ENCODE assay signal across 24 cellular contexts in genomic region chr21:36434144-36434543, GRCh38. TPM values are rescaled to one million over a fixed set of nuclear protein-coding genes. Genes with fewer than 3 reads are reported as not detected.
DNase-seq lines count a peak whose midpoint lies in the region; ATAC-seq, FAIRE-seq and TF ChIP-seq lines count a peak whose summit lies in the region.
"Had no signal": no experiment of that assay in that cellular context is flagged by ENCODE, and none has a peak within 500 bp of the region (broad histone marks: within the 10 kb centered on the region; RNA-seq: fewer than 3 reads in every experiment).

No MANE protein-coding gene starts in this region.

- no peak for DNase-seq in GM12878 (ENCODE audit: low read depth, low spot score)
- DNase-seq in neural progenitor cell (ENCODE audit: low spot score), result no peak
- no peak for DNase-seq in A673 (ENCODE audit: low spot score)
- DNase-seq in BE2C, result no peak
- DNase-seq: CD4-positive, alpha-beta T cell; COR-L47; DMS79 treated with DMSO at 0.1 percent for 48 hours; H9; HFFc6; KG1; NCI-H1092 treated with DMSO at 0.1 percent for 48 hours; NCI-H1436 treated with DMSO at 0.1 percent for 48 hours; NCI-H2029 treated with DMSO at 0.1 percent for 48 hours; NCI-H446; NCI-H526; OCI-M1; SHP77 had no signal

- no peak for ATAC-seq in GM12878
- no peak for ATAC-seq in GM21737 (IDR thresholded peaks at IDR 0.05; ENCODE audit: unreplicated experiment)

- H3K79me2 ChIP-seq in OCI-LY3 (ENCODE audit: low read length) (no peaks in the 10 kb centered on the region), GM12878 (ENCODE audit: control insufficient read depth, insufficient read depth, low read length) (no peaks in the 10 kb centered on the region), neural progenitor cell (ENCODE audit: low read depth) (no peaks in the 10 kb centered on the region)

- H4K20me1 ChIP-seq in OCI-LY3 (ENCODE audit: insufficient read depth, low read length), result no peaks in the 10 kb centered on the region
- H4K20me1 ChIP-seq in GM12878 (ENCODE audit: control insufficient read depth, insufficient read depth), result no peaks in the 10 kb centered on the region
- H4K20me1 ChIP-seq in neural progenitor cell (ENCODE audit: low read depth), result no peaks in the 10 kb centered on the region
- H4K20me1 ChIP-seq: BLaER1 had no signal

- H3K27me3 ChIP-seq in OCI-LY3 (ENCODE audit: low read depth, low read length) (no peaks in the 10 kb centered on the region), GM12878 (replicated peaks in 1 of 2; ENCODE audit: control insufficient read depth in 2 of 2, insufficient read depth in 2 of 2, low read length in 1 of 2) (no peaks in the 10 kb centered on the region), esophagus (ENCODE audit: control insufficient read depth in 1 of 2, insufficient read depth in 2 of 2, low read length in 2 of 2) (no peaks in the 10 kb centered on the region), neural progenitor cell (no peaks in the 10 kb centered on the region), A673 (replicated peaks; ENCODE audit: insufficient read depth, low read depth, low read length, poor library complexity) (no peaks in the 10 kb centered on the region), BE2C (no peaks in the 10 kb centered on the region)

- POLR2A ChIA-PET in GM12878 (lab: Charles Lee), result interaction anchor here (1.4 kb wide), 1 partner anchor 37 kb away, joined by 4 read pairs; no protein-coding TSS in a partner anchor
- POLR2A ChIA-PET in A673 (lab: Charles Lee; ENCODE audit: low non-redundant PET), result no interaction called here

- CTCF ChIA-PET in GM12878 (lab: Yijun Ruan, JAX), result no interaction called here
- CTCF ChIA-PET in A673 (lab: Charles Lee), result no interaction called here

- H3K4me2 ChIP-seq in OCI-LY3 (ENCODE audit: low read length) (peak overlapping the region; percentile 50), GM12878 (ENCODE audit: control insufficient read depth, insufficient read depth) (no peak overlapping the region), neural progenitor cell (no peak overlapping the region)
- H3K4me2 ChIP-seq: BLaER1 had no signal

- RAD21 ChIA-PET in GM12878 (lab: Charles Lee; ENCODE audit: unreplicated experiment), result no interaction called here

- SMC1A ChIA-PET in GM12878 (lab: Charles Lee; ENCODE audit: uncharacterized antibody, unreplicated experiment), result interaction anchor here (0.7 to 1.0 kb wide), 2 partner anchors 8 to 12 kb away, joined by 3 read pairs; no protein-coding TSS in a partner anchor

- H3K9ac ChIP-seq in OCI-LY3 (ENCODE audit: low read length), result no peak overlapping the region
- no peak overlapping the region for H3K9ac ChIP-seq in GM12878 (ENCODE audit: control insufficient read depth, insufficient read depth, low read length)
- no peak overlapping the region for H3K9ac ChIP-seq in neural progenitor cell
- H3K9ac ChIP-seq: BLaER1 had no signal

- in situ Hi-C loops in GM12878 (cut with MboI), result no loop called here

- peak overlapping the region; percentile 42 for H3K27ac Mint-ChIP-seq in neural progenitor cell
- H3K27ac Mint-ChIP-seq: CD4-positive, alpha-beta T cell; HFFc6 had no signal

- TF ChIP-seq CTCF in OCI-LY3 (IDR thresholded peaks at IDR 0.05; ENCODE audit: low read depth, low read length) (no peak), GM12878 (IDR thresholded peaks at IDR 0.05 in 2 of 3, conservative IDR thresholded peaks at IDR 0.05 in 1 of 3; ENCODE audit: control insufficient read depth in 2 of 3, extremely low read depth in 1 of 3, insufficient read depth in 1 of 3, low read depth in 3 of 3, low read length in 3 of 3) (no peak), neural progenitor cell (IDR thresholded peaks at IDR 0.05) (no peak), A673 (conservative IDR thresholded peaks at IDR 0.05; ENCODE audit: low read depth, low read length) (no peak), BE2C (IDR thresholded peaks at IDR 0.05; ENCODE audit: low read depth, low read length) (no peak)

- H2AFZ ChIP-seq in OCI-LY3 (ENCODE audit: low read depth, low read length) (peak overlapping the region; percentile 69; the same call in 1 of the 2 replicates), GM12878 (ENCODE audit: control insufficient read depth, low read depth, low read length) (no peak overlapping the region; the same call in 1 of the 2 replicates), neural progenitor cell (replicated peaks) (no peak overlapping the region)

- intact Hi-C loops in GM12878 (cut with micrococcal nuclease; ENCODE audit: unreplicated experiment), result no loop called here
- intact Hi-C loops in A673 (cut with micrococcal nuclease; ENCODE audit: unreplicated experiment), result no loop called here

- no peak for TF ChIP-seq RAD21 in GM12878 (IDR thresholded peaks at IDR 0.05; ENCODE audit: insufficient read depth, low read depth, low read length)

- H3K9me3 Mint-ChIP-seq in neural progenitor cell, result no peaks in the 10 kb centered on the region
- H3K9me3 Mint-ChIP-seq: CD4-positive, alpha-beta T cell; H9; HFFc6 had no signal

- BruUV-seq in GM12878 (replicated peaks; lab: Mats Ljungman, UMichigan) (no TSS peak), A673 (replicated peaks; lab: Mats Ljungman, UMichigan) (no TSS peak)

- FAIRE-seq in GM12878 (lab: Jason Lieb, UNC), result no peak

- no peak for TF ChIP-seq POLR2A in GM12878 (IDR thresholded peaks at IDR 0.05; ENCODE audit: low read depth, low read length)

- H3K9me3 ChIP-seq in OCI-LY3 (ENCODE audit: insufficient read depth, low read length) (no peaks in the 10 kb centered on the region), GM12878 (replicated peaks; ENCODE audit: control insufficient read depth, insufficient read depth, low read length) (no peaks in the 10 kb centered on the region), esophagus (ENCODE audit: control insufficient read depth in 2 of 2, insufficient read depth in 1 of 2, low read depth in 1 of 2, low read length in 1 of 2) (no peaks in the 10 kb centered on the region), neural progenitor cell (ENCODE audit: low read depth) (no peaks in the 10 kb centered on the region), A673 (ENCODE audit: low read depth, low read length, poor library complexity, severe bottlenecking) (no peaks in the 10 kb centered on the region), BE2C (no peaks in the 10 kb centered on the region)
- H3K9me3 ChIP-seq: BLaER1 had no signal

- H3K4me3 ChIP-seq in OCI-LY3 (ENCODE audit: low read length) (no peak overlapping the region), GM12878 (no peak overlapping the region), esophagus (ENCODE audit: low read depth in 1 of 2, low read length in 2 of 2) (no peak overlapping the region), neural progenitor cell (no peak overlapping the region), A673 (ENCODE audit: low read depth, low read length, poor library complexity, severe bottlenecking) (no peak overlapping the region), BE2C (ENCODE audit: low read depth, low read length) (no peak overlapping the region)
- H3K4me3 ChIP-seq: BLaER1, SK-N-MC had no signal

- H3K36me3 Mint-ChIP-seq in neural progenitor cell, result peaks cover 2% of the 10 kb centered on the region

- peaks cover 6% of the 10 kb centered on the region for H3F3A ChIP-seq in neural progenitor cell (ENCODE audit: low read depth)

- H3K4me3 Mint-ChIP-seq in neural progenitor cell, result no peak overlapping the region
- H3K4me3 Mint-ChIP-seq: CD4-positive, alpha-beta T cell; H9; HFFc6 had no signal

- H3K36me3 ChIP-seq in OCI-LY3 (replicated peaks; ENCODE audit: low read depth, low read length) (no peaks in the 10 kb centered on the region), GM12878 (ENCODE audit: control insufficient read depth in 2 of 2, insufficient read depth in 2 of 2, low read length in 1 of 2) (no peaks in the 10 kb centered on the region), esophagus (ENCODE audit: control insufficient read depth in 2 of 2, insufficient read depth in 2 of 2, low read length in 1 of 2) (no peaks in the 10 kb centered on the region), neural progenitor cell (no peaks in the 10 kb centered on the region), A673 (ENCODE audit: insufficient read depth, low read length, poor library complexity, severe bottlenecking) (no peaks in the 10 kb centered on the region), BE2C (no peaks in the 10 kb centered on the region)
- H3K36me3 ChIP-seq: BLaER1 had no signal

- TF ChIP-seq EP300 in GM12878 (IDR thresholded peaks at IDR 0.05; ENCODE audit: borderline replicate concordance in 1 of 2, control insufficient read depth in 1 of 2, low read depth in 2 of 2, low read length in 2 of 2), result no peak

- peak overlapping the region; percentile 59 for H3K27ac ChIP-seq in OCI-LY3 (ENCODE audit: low read length)
- no peak overlapping the region for H3K27ac ChIP-seq in GM12878 (ENCODE audit: control insufficient read depth, insufficient read depth)
- peak overlapping the region; percentile 23 to 24 for H3K27ac ChIP-seq in esophagus (ENCODE audit: low read depth in 2 of 2, low read length in 1 of 2)
- no peak overlapping the region for H3K27ac ChIP-seq in neural progenitor cell
- no peak overlapping the region for H3K27ac ChIP-seq in A673 (ENCODE audit: low read depth, low read length, poor library complexity, severe bottlenecking)
- H3K27ac ChIP-seq: BLaER1, HL-60, SK-N-MC had no signal

- no peaks in the 10 kb centered on the region for H3K27me3 Mint-ChIP-seq in neural progenitor cell (ENCODE audit: insufficient read depth, low read depth)

- H3K4me1 ChIP-seq in OCI-LY3 (ENCODE audit: low read length) (peaks cover 53% of the 10 kb centered on the region), GM12878 (ENCODE audit: control insufficient read depth, insufficient read depth, low read length) (no peaks in the 10 kb centered on the region; the same call in 1 of the 2 replicates), esophagus (ENCODE audit: control insufficient read depth in 2 of 2, insufficient read depth in 2 of 2, low read length in 1 of 2) (peaks cover 0 to 3% of the 10 kb centered on the region in 2 donors), neural progenitor cell (no peaks in the 10 kb centered on the region), A673 (ENCODE audit: insufficient read depth, low read length, poor library complexity, severe bottlenecking) (no peaks in the 10 kb centered on the region), BE2C (no peaks in the 10 kb centered on the region)

- H3K4me1 Mint-ChIP-seq in neural progenitor cell, result peaks cover 22% of the 10 kb centered on the region

- 5% methylated on average over 6 of the region's 6 CpGs for WGBS in GM12878 (ENCODE audit: insufficient coverage, insufficient replicate concordance, low lambda C conversion rate, missing lambda C conversion rate)
- 54 to 59% methylated on average over 6 of the region's 6 CpGs for WGBS in esophagus, 2 donors

RNA-seq across cellular contexts. Expression of gene CLDN14, which starts 45.8 kb away (rescaled TPM):
- 1.1 and 3.7 TPM in 2 replicates for total RNA-seq in GM12878 (2013; cell fraction: nucleolus; rRNA removed)
- 8.2 and 19.4 TPM in 2 replicates for total RNA-seq in GM12878 (2014; rRNA removed)
- total RNA-seq in GM12878 (2014; rRNA removed; fragmentation: Illumina TruSeq; extraction: Trizol), result 2.7 and 3.4 TPM in 2 replicates
- 9.6 and 11.2 TPM in 2 replicates for total RNA-seq in GM12878 (2021)
- 4.2 TPM for polyA plus RNA-seq in GM12878 (2011; ENCODE audit: low read depth)
- polyA plus RNA-seq in GM12878 (2011; rRNA removed), result 3.4 and 3.7 TPM in 2 replicates
- 3.6 TPM in 2 replicates for polyA plus RNA-seq in GM12878 (2011; cell fraction: cytosol; rRNA removed)
- polyA plus RNA-seq in GM12878 (2011; cell fraction: nucleus; rRNA removed), result 2.7 and 3.7 TPM in 2 replicates
- polyA plus RNA-seq in GM12878 (2012), result 5.2 and 6.4 TPM in 2 replicates
- 1.1 and 2.8 TPM in 2 replicates for polyA plus RNA-seq in GM12878 (2014; fragmentation: Illumina TruSeq; extraction: Trizol)
- polyA plus RNA-seq in GM12878 (2014; fragmentation: Nextera tagmentation; extraction: Ambion mirVana), result 1 to 10 TPM in 1 of 2 experiments, under 1 TPM in 1; 0.90 to 3.3 TPM
- 14.3 and 15.2 TPM in 2 replicates for polyA plus RNA-seq in GM12878 (2014; rRNA removed)
- 10 to 100 TPM; 14.7 to 18.6 TPM for polyA plus RNA-seq in GM12878 (2016; fragmentation: Nextera tagmentation; extraction: Ambion mirVana)
- 1.0 and 2.1 TPM in 2 replicates for polyA minus RNA-seq in GM12878 (2011; rRNA and poly(A)+ RNA removed)
- polyA minus RNA-seq in GM12878 (2011; cell fraction: cytosol; rRNA and poly(A)+ RNA removed), result 3.0 TPM in 1 of 2 replicates, not detected in the other
- polyA minus RNA-seq in GM12878 (2011; cell fraction: nucleus; rRNA and poly(A)+ RNA removed), result 1.1 and 1.6 TPM in 2 replicates
- under 1 TPM in 1 of 2 donors, not detected in 1; 0.04 TPM for polyA plus RNA-seq in esophagus
- not detected in 2 replicates for total RNA-seq in neural progenitor cell (ENCODE audit: low replicate concordance)
- total RNA-seq in A673 (2021), result not detected in 2 replicates
- polyA plus RNA-seq in BE2C (2012; ENCODE audit: insufficient read depth, insufficient read length, low read depth), result not detected
- total RNA-seq: CD4-positive, alpha-beta T cell; H9; HT-29 had no signal

RNA-seq across cellular contexts. Expression of gene CHAF1B, which starts 49.0 kb away (rescaled TPM):
- 6.5 and 6.7 TPM in 2 replicates for total RNA-seq in GM12878 (2013; cell fraction: nucleolus; rRNA removed)
- total RNA-seq in GM12878 (2014; rRNA removed), result 12.8 and 13.7 TPM in 2 replicates
- 14.6 and 16.4 TPM in 2 replicates for total RNA-seq in GM12878 (2014; rRNA removed; fragmentation: Illumina TruSeq; extraction: Trizol)
- 24.8 TPM in 2 replicates for total RNA-seq in GM12878 (2021)
- polyA plus RNA-seq in GM12878 (2011; ENCODE audit: low read depth), result 7.6 TPM
- polyA plus RNA-seq in GM12878 (2011; rRNA removed), result 13.6 and 18.2 TPM in 2 replicates
- 12.2 and 12.9 TPM in 2 replicates for polyA plus RNA-seq in GM12878 (2011; cell fraction: cytosol; rRNA removed)
- polyA plus RNA-seq in GM12878 (2011; cell fraction: nucleus; rRNA removed), result 8.2 and 13.0 TPM in 2 replicates
- polyA plus RNA-seq in GM12878 (2012), result 7.7 and 8.2 TPM in 2 replicates
- polyA plus RNA-seq in GM12878 (2014; fragmentation: Illumina TruSeq; extraction: Trizol), result 18.8 and 21.4 TPM in 2 replicates
- polyA plus RNA-seq in GM12878 (2014; fragmentation: Nextera tagmentation; extraction: Ambion mirVana), result 1 to 10 TPM; 5.9 TPM
- polyA plus RNA-seq in GM12878 (2014; rRNA removed), result 15.1 and 15.2 TPM in 2 replicates
- 10 to 100 TPM; 31.4 to 31.5 TPM for polyA plus RNA-seq in GM12878 (2016; fragmentation: Nextera tagmentation; extraction: Ambion mirVana)
- polyA minus RNA-seq in GM12878 (2011; rRNA and poly(A)+ RNA removed), result 10.4 and 11.1 TPM in 2 replicates
- polyA minus RNA-seq in GM12878 (2011; cell fraction: cytosol; rRNA and poly(A)+ RNA removed), result 7.6 and 9.8 TPM in 2 replicates
- 2.8 and 7.1 TPM in 2 replicates for polyA minus RNA-seq in GM12878 (2011; cell fraction: nucleus; rRNA and poly(A)+ RNA removed)
- polyA plus RNA-seq in esophagus, result 1 to 10 TPM; 2.1 to 3.2 TPM
- total RNA-seq in neural progenitor cell (ENCODE audit: low replicate concordance), result 19.4 and 26.1 TPM in 2 replicates
- 52.7 and 53.4 TPM in 2 replicates for total RNA-seq in A673 (2021)
- polyA plus RNA-seq in BE2C (2012; ENCODE audit: insufficient read depth, insufficient read length, low read depth), result 2.8 TPM

Comparison
In these comparisons a context has a peak if more than half of its experiments do, and no peak if none do; other contexts are left out.
1. H3K27ac ChIP-seq: peak in OCI-LY3 (single experiment) and esophagus (2 of 2); none in GM12878 (single experiment), neural progenitor cell (single experiment) and A673 (single experiment).